8 cellular contexts compared by ENCODE assay signal in genomic region chr2:3536682-3537632, GRCh38.
DNase-seq lines count a peak whose midpoint lies in the region.

No MANE protein-coding gene starts in this region.

- H3K9ac ChIP-seq in iPS-15b (ENCODE audit: low read depth, low read length) = no peak overlapping the region

- peaks cover 5% of the 10 kb centered on the region for H3K36me3 ChIP-seq in iPS-15b (ENCODE audit: control insufficient read depth, insufficient read depth, low read length)

- H3K4me1 ChIP-seq in iPS-15b (ENCODE audit: control insufficient read depth, insufficient read depth, low read length) = no peaks in the 10 kb centered on the region

- DNase-seq in activated CD4-positive, alpha-beta T cell treated with anti-CD3 and anti-CD28 coated beads for 48 hours = peak; percentile 31
- DNase-seq in activated CD4-positive, alpha-beta T cell treated with anti-CD3 and anti-CD28 coated beads, Interleukin-2, amount 50 U/mL, for 1 hour = no peak
- DNase-seq in Kasumi-1 (lab: John Stamatoyannopoulos, UW) (peak; percentile 76 to 86), amniotic epithelial cell (ENCODE audit: low read depth) (peak; percentile 54), HUDEP-2 (lab: John Stamatoyannopoulos, UW; ENCODE audit: unreplicated experiment in 76 of 76) (no peak), NCI-H2107 treated with DMSO at 0.1 percent for 48 hours (lab: John Stamatoyannopoulos, UW; ENCODE audit: unreplicated experiment) (no peak)
- peak; percentile 46 for DNase-seq in stimulated activated CD8-positive, alpha-beta memory T cell treated with anti-CD3 and anti-CD28 coated beads, Interleukin-4, amount 100 ng/mL, for 48 hours

- no peaks in the 10 kb centered on the region for H3K9me3 ChIP-seq in iPS-15b (ENCODE audit: control insufficient read depth, insufficient read depth, low read length)

- peak overlapping the region; percentile 16 for H3K4me3 ChIP-seq in iPS-15b (ENCODE audit: low read depth, low read length)

- H3K27me3 ChIP-seq in iPS-15b (ENCODE audit: control insufficient read depth, insufficient read depth, low read length) = no peaks in the 10 kb centered on the region

Comparison
In these comparisons a context has a peak if more than half of its experiments do, and no peak if none do; other contexts are left out.
1. DNase-seq: peak in activated CD4-positive, alpha-beta T cell treated with anti-CD3 and anti-CD28 coated beads for 48 hours (single experiment), Kasumi-1 (2 of 2), amniotic epithelial cell (single experiment) and stimulated activated CD8-positive, alpha-beta memory T cell treated with anti-CD3 and anti-CD28 coated beads, Interleukin-4, amount 100 ng/mL, for 48 hours (single experiment); none in activated CD4-positive, alpha-beta T cell treated with anti-CD3 and anti-CD28 coated beads, Interleukin-2, amount 50 U/mL, for 1 hour (single experiment), HUDEP-2 (0 of 76) and NCI-H2107 treated with DMSO at 0.1 percent for 48 hours (single experiment).